In genomic region chr21:37338671-37339526, GRCh38 we compare ENCODE assay signal across 8 cellular contexts. TPM values are rescaled to one million over a fixed set of nuclear protein-coding genes. Genes with fewer than 3 reads are reported as not detected.
DNase-seq lines count a peak whose midpoint lies in the region; ATAC-seq and TF ChIP-seq lines count a peak whose summit lies in the region.

No MANE protein-coding gene starts in this region.

- no peaks in the 10 kb centered on the region for H3K27me3 ChIP-seq in heart right ventricle
- no peaks in the 10 kb centered on the region for H3K27me3 ChIP-seq in skeletal muscle tissue (ENCODE audit: control insufficient read depth in 3 of 3, insufficient read depth in 3 of 3, low read length in 3 of 3)

- H3K4me1 ChIP-seq in heart right ventricle (peaks cover 0 to 29% (median 16%) of the 10 kb centered on the region in 9 donors), skeletal muscle tissue (ENCODE audit: control insufficient read depth in 3 of 3, insufficient read depth in 3 of 3, low read length in 3 of 3) (peaks cover 3 to 14% (median 9%) of the 10 kb centered on the region in 3 donors)

- H3K4me3 ChIP-seq in heart right ventricle (peak overlapping the region in 1 of 10 donors; percentile 2), skeletal muscle tissue (ENCODE audit: low read length in 3 of 3) (peak overlapping the region; percentile 39 to 57 (median 44))

- H3K9me3 Mint-ChIP-seq in activated naive CD4-positive, alpha-beta T cell treated with anti-CD3 and anti-CD28 coated beads, Interleukin-2, amount 10 ng/mL, durations not matched to agents 7 days and 5 days: peaks cover 5% of the 10 kb centered on the region

- intact Hi-C loops in heart right ventricle (cut with DNase I): loop anchor here in 5 of 10 donors (1.0 to 10.0 kb wide), 5 partner anchors 26 to 74 kb away; partner anchors contain the start of genes VPS26C (in 2 of the 5) and DYRK1A (in 1 of the 5)

- H3K27ac Mint-ChIP-seq in activated naive CD4-positive, alpha-beta T cell treated with anti-CD3 and anti-CD28 coated beads, Interleukin-2, amount 10 ng/mL, durations not matched to agents 7 days and 5 days: no peak overlapping the region

- peak overlapping the region; percentile 47 to 66 (median 58) for H3K9ac ChIP-seq in skeletal muscle tissue (ENCODE audit: low read depth in 1 of 3, low read length in 3 of 3)

- H3K9me3 ChIP-seq in heart right ventricle: peaks cover 0 to 5% (median 0%) of the 10 kb centered on the region in 11 donors
- H3K9me3 ChIP-seq in skeletal muscle tissue (ENCODE audit: control insufficient read depth in 3 of 3, low read length in 3 of 3): no peaks in the 10 kb centered on the region

- 16 to 28% methylated on average over 11 of the region's 11 CpGs for WGBS in heart right ventricle, 2 donors

- TF ChIP-seq CTCF in heart right ventricle (IDR thresholded peaks at IDR 0.05): no peak

- H3K27ac ChIP-seq in heart right ventricle (peak overlapping the region; percentile 74 to 88 (median 81)), skeletal muscle tissue (ENCODE audit: low read depth, low read length) (peak overlapping the region; percentile 95)

- DNase-seq in HCEC 1CT (peak; percentile 94), SW480 (ENCODE audit: low spot score) (peak; percentile 78), heart right ventricle (peak; percentile 37 to 69), NCI-H2081 treated with DMSO at 0.1 percent for 48 hours (lab: John Stamatoyannopoulos, UW) (no peak)
- no peak for DNase-seq in activated naive CD4-positive, alpha-beta T cell treated with anti-CD3 and anti-CD28 coated beads, Interleukin-2, amount 10 ng/mL, durations not matched to agents 7 days and 5 days

- H3K36me3 ChIP-seq in heart right ventricle: no peaks in the 10 kb centered on the region
- H3K36me3 ChIP-seq in skeletal muscle tissue (ENCODE audit: control insufficient read depth in 3 of 3, insufficient read depth in 3 of 3, low read length in 3 of 3): no peaks in the 10 kb centered on the region

- ATAC-seq in heart right ventricle (peak; percentile 88 to 98 (median 96)), GM19023 (IDR thresholded peaks at IDR 0.05; ENCODE audit: unreplicated experiment) (no peak), GM18868 (IDR thresholded peaks at IDR 0.05; ENCODE audit: unreplicated experiment) (no peak)

- H3K36me3 Mint-ChIP-seq in activated naive CD4-positive, alpha-beta T cell treated with anti-CD3 and anti-CD28 coated beads, Interleukin-2, amount 10 ng/mL, durations not matched to agents 7 days and 5 days: no peaks in the 10 kb centered on the region

- CTCF ChIA-PET in activated naive CD4-positive, alpha-beta T cell treated with anti-CD3 and anti-CD28 coated beads, Interleukin-2, amount 10 ng/mL, durations not matched to agents 7 days and 5 days (lab: Charles Lee): interaction anchor here (0.6 kb wide), 1 partner anchor 107 kb away, joined by 4 read pairs; no protein-coding TSS in a partner anchor

- H3K4me3 Mint-ChIP-seq in activated naive CD4-positive, alpha-beta T cell treated with anti-CD3 and anti-CD28 coated beads, Interleukin-2, amount 10 ng/mL, durations not matched to agents 7 days and 5 days: no peak overlapping the region

- H3K27me3 Mint-ChIP-seq in activated naive CD4-positive, alpha-beta T cell treated with anti-CD3 and anti-CD28 coated beads, Interleukin-2, amount 10 ng/mL, durations not matched to agents 7 days and 5 days: peaks cover 4% of the 10 kb centered on the region

- no peaks in the 10 kb centered on the region for H3K4me1 Mint-ChIP-seq in activated naive CD4-positive, alpha-beta T cell treated with anti-CD3 and anti-CD28 coated beads, Interleukin-2, amount 10 ng/mL, durations not matched to agents 7 days and 5 days

RNA-seq across cellular contexts. Expression of gene DYRK1A, which starts 27.7 kb away (rescaled TPM):
- total RNA-seq in heart right ventricle (10 to 100 TPM; 57.6 to 94.2 (median 75.0) TPM), skeletal muscle tissue (104 TPM)
- polyA plus RNA-seq in heart right ventricle: 10 to 100 TPM; 24.7 to 30.6 TPM

Comparison
In these comparisons a context has a peak if more than half of its experiments do, and no peak if none do; other contexts are left out.
1. DNase-seq: peak in HCEC 1CT (single experiment), SW480 (single experiment) and heart right ventricle (2 of 2); none in activated naive CD4-positive, alpha-beta T cell treated with anti-CD3 and anti-CD28 coated beads, Interleukin-2, amount 10 ng/mL, durations not matched to agents 7 days and 5 days (single experiment) and NCI-H2081 treated with DMSO at 0.1 percent for 48 hours (single experiment).
2. ATAC-seq: peak in heart right ventricle (8 of 8); none in GM19023 (single experiment) and GM18868 (single experiment).